In the genomic region with DNA sequence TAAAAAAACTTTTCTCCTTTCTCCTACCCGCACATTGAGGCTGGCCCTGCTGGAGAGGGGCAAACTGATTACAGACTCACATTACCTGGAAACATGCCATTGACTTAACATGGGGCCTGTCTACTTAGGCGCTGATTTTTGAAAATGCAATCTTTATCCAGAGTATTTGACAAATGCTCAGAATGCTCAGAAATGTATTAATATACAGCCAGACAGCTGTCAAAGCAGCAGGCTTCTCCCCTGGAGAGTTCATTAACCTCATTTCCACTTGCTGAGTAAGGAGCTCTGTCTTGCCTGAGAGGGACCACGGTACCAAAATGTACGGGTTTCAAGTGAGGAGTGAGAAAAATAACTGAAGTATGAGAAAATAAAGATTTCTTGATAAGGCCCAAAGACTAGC, we compare ENCODE assay signal across 17 cellular contexts.
DNase-seq lines count a peak whose midpoint lies in the region; TF ChIP-seq lines count a peak whose summit lies in the region.
"Had no signal": no experiment of that assay in that cellular context is flagged by ENCODE, and none has a peak within 500 bp of the region (broad histone marks: within the 10 kb centered on the region; RNA-seq: fewer than 3 reads in every experiment).

No MANE protein-coding gene starts in this region.

- H3K4me3 ChIP-seq in esophagus muscularis mucosa (no peak overlapping the region), parathyroid adenoma (ENCODE audit: low read depth, low read length) (peak overlapping the region; percentile 8), HAP-1 (no peak overlapping the region)
- H3K4me3 ChIP-seq: GM12878, GM23338 had no signal

- WGBS in esophagus muscularis mucosa = 57% methylated on average over 4 of the region's 4 CpGs

- no peak overlapping the region for H3K9ac ChIP-seq in parathyroid adenoma

- peak overlapping the region; percentile 51 for H2AFZ ChIP-seq in parathyroid adenoma
- H2AFZ ChIP-seq: GM23338 had no signal

- no peak overlapping the region for H3K27ac ChIP-seq in esophagus muscularis mucosa (replicated peaks in 1 of 4)
- peak overlapping the region; percentile 40 for H3K27ac ChIP-seq in parathyroid adenoma

- no peaks in the 10 kb centered on the region for H3K79me2 ChIP-seq in parathyroid adenoma

- no peak for TF ChIP-seq EP300 in esophagus muscularis mucosa (IDR thresholded peaks at IDR 0.05)

- no peak for TF ChIP-seq POLR2A in esophagus muscularis mucosa (IDR thresholded peaks at IDR 0.05; ENCODE audit: low read depth)

- H3K4me1 ChIP-seq in esophagus muscularis mucosa = no peaks in the 10 kb centered on the region
- H3K4me1 ChIP-seq in parathyroid adenoma = peaks cover 23% of the 10 kb centered on the region
- H3K4me1 ChIP-seq in HAP-1 = no peaks in the 10 kb centered on the region

- intact Hi-C loops in esophagus muscularis mucosa (cut with DNase I) = no loop called here

- no peaks in the 10 kb centered on the region for H3K27me3 ChIP-seq in esophagus muscularis mucosa
- no peaks in the 10 kb centered on the region for H3K27me3 ChIP-seq in parathyroid adenoma (ENCODE audit: control insufficient read depth, insufficient read depth, low read length)
- no peaks in the 10 kb centered on the region for H3K27me3 ChIP-seq in HAP-1 (ENCODE audit: low read depth)

- DNase-seq in DMS 273 treated with DMSO at 0.1 percent for 48 hours (lab: John Stamatoyannopoulos, UW) (peak; percentile 36), esophagus muscularis mucosa (ENCODE audit: extremely low spot score) (peak; percentile 50), HT-29 (ENCODE audit: low spot score) (no peak), HAP-1 (ENCODE audit: low spot score in 2 of 2) (no peak)
- DNase-seq in activated CD8-positive, alpha-beta memory T cell treated with anti-CD3 and anti-CD28 coated beads, Interleukin-2, amount 50 U/mL, for 4 hours = no peak
- DNase-seq: C1 segment of cervical spinal cord; Calu3; CD4-positive, alpha-beta memory T cell; COR-L47; DMS79; EL; GDM1; H9; HFFc6 had no signal

- peak overlapping the region; percentile 61 for H3K4me2 ChIP-seq in parathyroid adenoma (ENCODE audit: low read length)
- H3K4me2 ChIP-seq: GM23338 had no signal

- no peaks in the 10 kb centered on the region for H3K36me3 ChIP-seq in esophagus muscularis mucosa
- H3K36me3 ChIP-seq in parathyroid adenoma (ENCODE audit: control insufficient read depth, insufficient read depth, low read length) = no peaks in the 10 kb centered on the region
- no peaks in the 10 kb centered on the region for H3K36me3 ChIP-seq in HAP-1 (replicated peaks)

- H3K9me3 ChIP-seq in esophagus muscularis mucosa (no peaks in the 10 kb centered on the region), parathyroid adenoma (ENCODE audit: control insufficient read depth, low read length) (no peaks in the 10 kb centered on the region), HAP-1 (no peaks in the 10 kb centered on the region)

- no peak for TF ChIP-seq CTCF in esophagus muscularis mucosa (IDR thresholded peaks at IDR 0.05)
- TF ChIP-seq CTCF in parathyroid adenoma (IDR thresholded peaks at IDR 0.05) = no peak

- in situ Hi-C loops in HAP-1 (cut with MboI; ENCODE audit: low sequenced_read_pairs) = no loop called here

Comparison
In these comparisons a context has a peak if more than half of its experiments do, and no peak if none do; other contexts are left out.
1. DNase-seq: peak in DMS 273 treated with DMSO at 0.1 percent for 48 hours (single experiment) and esophagus muscularis mucosa (single experiment); none in HT-29 (single experiment), HAP-1 (0 of 2) and activated CD8-positive, alpha-beta memory T cell treated with anti-CD3 and anti-CD28 coated beads, Interleukin-2, amount 50 U/mL, for 4 hours (single experiment).